ENCODE assay signal across 22 cellular contexts in genomic region chr3:13096356-13096755, GRCh38. TPM values are rescaled to one million over a fixed set of nuclear protein-coding genes. Genes with fewer than 3 reads are reported as not detected.
DNase-seq lines count a peak whose midpoint lies in the region; ATAC-seq, FAIRE-seq and TF ChIP-seq lines count a peak whose summit lies in the region.
"Had no signal": no experiment of that assay in that cellular context is flagged by ENCODE, and none has a peak within 500 bp of the region (broad histone marks: within the 10 kb centered on the region; RNA-seq: fewer than 3 reads in every experiment).

No MANE protein-coding gene starts in this region.

- H3K4me3 ChIP-seq in SK-N-SH (ENCODE audit: low read depth in 2 of 2, low read length in 1 of 2) (no peak overlapping the region), HEK293 (ENCODE audit: low read depth, low read length) (no peak overlapping the region)
- H3K4me3 ChIP-seq: A549, BLaER1 had no signal

- no peak overlapping the region for H3K4me3 Mint-ChIP-seq in glutamatergic neuron (ENCODE audit: unreplicated experiment)
- H3K4me3 Mint-ChIP-seq: CD4-positive, alpha-beta T cell; CD8-positive, alpha-beta T cell had no signal

- TF ChIP-seq EP300 in SK-N-SH (IDR thresholded peaks at IDR 0.05; ENCODE audit: borderline replicate concordance in 1 of 2, low read depth in 1 of 2, low read length in 1 of 2) = no peak

- ATAC-seq in SK-N-SH treated with all-trans-retinoic acid at 6 μM for 48 hours = no peak
- ATAC-seq: A549; CD8-positive, alpha-beta T cell had no signal

- TF ChIP-seq CTCF in SK-N-SH (IDR thresholded peaks at IDR 0.05) (no peak), HEK293 (tag by site-specific recombination; IDR thresholded peaks at IDR 0.05) (no peak), glutamatergic neuron (IDR thresholded peaks at IDR 0.05; ENCODE audit: partially characterized antibody, unreplicated experiment) (no peak), GM13977 (IDR thresholded peaks at IDR 0.05; ENCODE audit: extremely low read depth, insufficient read depth, missing control alignments) (no peak)

- no peaks in the 10 kb centered on the region for H3K9me3 ChIP-seq in SK-N-SH
- no peaks in the 10 kb centered on the region for H3K9me3 ChIP-seq in HEK293 (ENCODE audit: control insufficient read depth, insufficient read depth, low read depth, low read length)
- H3K9me3 ChIP-seq: A549, BE2C, BLaER1, Caco-2 had no signal

- peaks cover 4% of the 10 kb centered on the region for H3K27me3 Mint-ChIP-seq in glutamatergic neuron (ENCODE audit: unreplicated experiment)

- H3K9ac ChIP-seq in SK-N-SH = no peak overlapping the region
- H3K9ac ChIP-seq: BLaER1 had no signal

- no peak for TF ChIP-seq RAD21 in SK-N-SH (IDR thresholded peaks at IDR 0.05; ENCODE audit: low read length)

- POLR2A ChIA-PET in SK-N-SH (lab: Yijun Ruan, JAX) = no interaction called here
- POLR2A ChIA-PET in HEK293 (lab: Yijun Ruan, JAX) = no interaction called here

- no peaks in the 10 kb centered on the region for H3K36me3 Mint-ChIP-seq in glutamatergic neuron (ENCODE audit: unreplicated experiment)
- H3K36me3 Mint-ChIP-seq: CD8-positive, alpha-beta T cell had no signal

- H3K27ac ChIP-seq in SK-N-SH (ENCODE audit: low read depth in 2 of 2, low read length in 1 of 2) (no peak overlapping the region), HEK293 (ENCODE audit: extremely low read depth, low read depth, low read length) (no peak overlapping the region)
- H3K27ac ChIP-seq: 22Rv1, A549, BLaER1, C4-2B had no signal

- CTCF ChIA-PET in SK-N-SH (lab: Yijun Ruan, JAX) (interaction anchor here (1.2 to 1.5 kb wide), 2 partner anchors 12 to 562 kb away, joined by 3 to 5 read pairs; no protein-coding TSS in a partner anchor), HEK293 (lab: Yijun Ruan, JAX) (no interaction called here)

- H3K4me1 Mint-ChIP-seq in glutamatergic neuron (ENCODE audit: low read depth, unreplicated experiment) = peaks cover 35% of the 10 kb centered on the region

- in situ Hi-C loops in GM13977 (cut with MboI; ENCODE audit: low pct_unique_long_range_greater_than_20kb, low sequenced_read_pairs, unreplicated experiment) = no loop called here

- no peak overlapping the region for H2AFZ ChIP-seq in SK-N-SH (ENCODE audit: low read depth)

- H3K36me3 ChIP-seq in SK-N-SH (replicated peaks in 1 of 2; ENCODE audit: control insufficient read depth in 1 of 2, insufficient read depth in 2 of 2, low read length in 1 of 2) (no peaks in the 10 kb centered on the region), HEK293 (ENCODE audit: control insufficient read depth in 2 of 2, insufficient read depth in 1 of 2, low read length in 2 of 2) (no peaks in the 10 kb centered on the region)
- H3K36me3 ChIP-seq: BE2C, BLaER1 had no signal

- no peaks in the 10 kb centered on the region for H3K9me2 ChIP-seq in SK-N-SH

- peaks cover 3% of the 10 kb centered on the region for H3K9me3 Mint-ChIP-seq in glutamatergic neuron (ENCODE audit: unreplicated experiment)
- H3K9me3 Mint-ChIP-seq: CD4-positive, alpha-beta T cell; CD8-positive, alpha-beta T cell had no signal

- H3K27me3 ChIP-seq in SK-N-SH (ENCODE audit: insufficient read depth) = no peaks in the 10 kb centered on the region; the same call in 1 of the 2 replicates
- H3K27me3 ChIP-seq: BE2C, BLaER1 had no signal

- no peak for FAIRE-seq in H54 (lab: Jason Lieb, UNC)
- FAIRE-seq: A549, D721Med, G401.6, GM12892, GM19239 had no signal

- H3K4me1 ChIP-seq in SK-N-SH (ENCODE audit: control insufficient read depth in 1 of 2, insufficient read depth in 2 of 2, low read depth in 1 of 2, low read length in 1 of 2) = peaks cover 0 to 7% of the 10 kb centered on the region in 2 experiments; a peak in 1 of 4 replicates
- no peaks in the 10 kb centered on the region for H3K4me1 ChIP-seq in HEK293 (ENCODE audit: control insufficient read depth, insufficient read depth, low read length)
- H3K4me1 ChIP-seq: A549, BE2C, Caco-2 had no signal

- 58% methylated on average over 8 of the region's 8 CpGs for WGBS in SK-N-SH (ENCODE audit: low lambda C conversion rate)

- no peaks in the 10 kb centered on the region for H4K20me1 ChIP-seq in SK-N-SH (ENCODE audit: insufficient read depth)
- H4K20me1 ChIP-seq: BLaER1 had no signal

- no peak for DNase-seq in SK-N-SH
- DNase-seq in glutamatergic neuron = no peak
- DNase-seq in GM13977 (ENCODE audit: low spot score) = no peak
- DNase-seq in H54 (ENCODE audit: insufficient read length, low spot score) = no peak
- DNase-seq in SIG-M5 (lab: John Stamatoyannopoulos, UW) = no peak
- DNase-seq: BE2C; Caco-2; Calu3; CD4-positive, alpha-beta T cell; CD8-positive, alpha-beta T cell; DMS79 treated with DMSO at 0.1 percent for 48 hours; GF-D8 had no signal

- H3F3A ChIP-seq in SK-N-SH (replicated peaks; ENCODE audit: insufficient read depth) = no peaks in the 10 kb centered on the region

- no peak for TF ChIP-seq POLR2A in H54 (IDR thresholded peaks at IDR 0.05; ENCODE audit: low read depth, low read length)

- H3K4me2 ChIP-seq in SK-N-SH = no peak overlapping the region
- H3K4me2 ChIP-seq: A549 had no signal

- H3K79me2 ChIP-seq in SK-N-SH (ENCODE audit: insufficient read depth) = no peaks in the 10 kb centered on the region

- H3K27ac Mint-ChIP-seq in glutamatergic neuron (ENCODE audit: unreplicated experiment) = peak overlapping the region; percentile 72
- H3K27ac Mint-ChIP-seq: CD4-positive, alpha-beta T cell; CD8-positive, alpha-beta T cell had no signal

TF ChIP-seq in SK-N-SH treated with all-trans-retinoic acid at 6 μM for 48 hours, 23 proteins besides CTCF, POLR2A, EP300 and RAD21:
- TF ChIP-seq SNAI2 (CRISPR knock-in tag; IDR thresholded peaks at IDR 0.05) (no peak), ZFP3 (CRISPR knock-in tag; IDR thresholded peaks at IDR 0.05) (peak; percentile 83), GLIS3 (CRISPR knock-in tag; IDR thresholded peaks at IDR 0.05) (no peak)

TF ChIP-seq in SK-N-SH, 30 proteins besides CTCF, POLR2A, EP300 and RAD21:
- TF ChIP-seq RCOR1 (IDR thresholded peaks at IDR 0.05; ENCODE audit: low read length) (no peak), MAX (IDR thresholded peaks at IDR 0.05; ENCODE audit: low read depth) (no peak), EZH2phosphoT487 (IDR thresholded peaks at IDR 0.05; ENCODE audit: borderline replicate concordance, low read depth) (no peak), IRF3 (IDR thresholded peaks at IDR 0.05; ENCODE audit: low read depth, low read length) (no peak)

TF ChIP-seq in HEK293, 187 proteins besides CTCF, POLR2A, EP300 and RAD21:
- TF ChIP-seq ZFP3 (tag by site-specific recombination; IDR thresholded peaks at IDR 0.05; ENCODE audit: low read depth) = peak; percentile 63; the same call in 1 of the 2 replicates
- no peak for TF ChIP-seq ZNF324 (tag by site-specific recombination; IDR thresholded peaks at IDR 0.05)

RNA-seq across cellular contexts. Expression of gene IQSEC1, which starts 23.1 kb away (rescaled TPM):
- 4.4 and 6.2 TPM in 2 replicates for polyA plus RNA-seq in SK-N-SH (2012; rRNA removed)
- 4.2 and 5.9 TPM in 2 replicates for polyA plus RNA-seq in SK-N-SH (2012; cell fraction: cytosol; rRNA removed)
- polyA plus RNA-seq in SK-N-SH (2012; cell fraction: nucleus; rRNA removed) = 23.8 and 26.1 TPM in 2 replicates
- total RNA-seq in glutamatergic neuron (ENCODE audit: unreplicated experiment) = 211 TPM
